In the genomic region with DNA sequence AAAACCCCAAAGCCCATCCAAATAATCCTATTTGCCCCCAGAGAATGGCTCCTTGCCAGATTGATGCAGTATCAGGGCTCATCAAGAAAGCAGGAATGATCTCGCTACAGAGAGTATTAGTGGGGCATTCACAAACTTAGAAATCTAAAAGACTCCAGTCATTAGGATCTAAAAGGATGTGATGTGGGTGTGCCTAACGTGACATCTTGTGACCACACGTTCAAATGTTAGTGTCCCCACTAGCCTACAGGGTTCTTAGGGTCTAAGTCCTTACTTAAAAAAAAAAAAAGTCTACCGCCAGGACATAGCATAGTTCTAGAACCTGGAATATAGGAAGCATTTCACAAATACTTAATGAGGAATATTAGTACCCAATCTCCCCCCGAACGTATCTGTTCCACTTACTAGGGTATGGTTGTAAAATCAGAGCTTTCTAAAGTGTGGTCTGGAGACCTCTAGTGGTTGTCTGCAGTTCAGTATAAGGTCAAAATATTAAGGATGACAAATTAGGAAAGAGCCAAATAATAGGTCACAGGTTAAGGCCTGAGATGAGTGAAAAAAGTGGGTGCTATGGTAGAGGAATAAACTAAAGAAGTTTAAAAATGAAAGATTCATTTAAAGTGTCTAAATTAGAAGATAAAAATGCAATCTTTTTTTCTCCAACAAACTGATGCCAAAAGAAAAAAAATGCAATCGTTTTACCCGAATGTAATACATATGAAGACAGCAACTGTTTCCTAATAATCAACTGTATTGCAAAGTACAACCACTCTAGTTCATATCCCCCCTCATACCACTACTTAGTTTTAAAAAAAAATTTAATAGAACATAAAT, we compare ENCODE assay signal across 8 cellular contexts. TPM values are rescaled to one million over a fixed set of nuclear protein-coding genes. Genes with fewer than 3 reads are reported as not detected.
A peak's percentile ranks its signal among the peaks of the same experiment; 100 is the strongest.
DNase-seq lines count a peak whose midpoint lies in the region; ATAC-seq, FAIRE-seq and TF ChIP-seq lines count a peak whose summit lies in the region.

No MANE protein-coding gene starts in this region.

- H3K4me1 ChIP-seq in kidney (ENCODE audit: control insufficient read depth in 1 of 2, insufficient read depth in 1 of 2, low read depth in 1 of 2, low read length in 2 of 2), result no peaks in the 10 kb centered on the region
- no peaks in the 10 kb centered on the region for H3K4me1 ChIP-seq in gastroesophageal sphincter

- DNase-seq in GM10266 (ENCODE audit: extremely low spot score) (peak; percentile 26), KBM-7 (peak; percentile 30), kidney (no peak), omental fat pad (ENCODE audit: low spot score) (no peak)
- DNase-seq in activated CD4-positive, CD25-positive, alpha-beta regulatory T cell (lab: John Stamatoyannopoulos, UW), result no peak

- TF ChIP-seq POLR2A in gastroesophageal sphincter (IDR thresholded peaks at IDR 0.05), result no peak

- no peaks in the 10 kb centered on the region for H3K9me3 ChIP-seq in kidney (ENCODE audit: control insufficient read depth in 1 of 2, low read length in 2 of 2)
- H3K9me3 ChIP-seq in gastroesophageal sphincter, result no peaks in the 10 kb centered on the region

- 43 to 53% methylated on average over 6 to 8 of the region's 8 CpGs for WGBS in gastroesophageal sphincter (ENCODE audit: low coverage in 1 of 2), 2 donors

- TF ChIP-seq CTCF in GM10266 (IDR thresholded peaks at IDR 0.05; ENCODE audit: control insufficient read depth, insufficient read depth, low read depth, missing control alignments) (peak; percentile 71), VCaP (conservative IDR thresholded peaks at IDR 0.05) (peak; percentile 84), kidney (IDR thresholded peaks at IDR 0.05; ENCODE audit: borderline replicate concordance, extremely low read depth, insufficient read depth) (peak; percentile 49), gastroesophageal sphincter (IDR thresholded peaks at IDR 0.05) (peak in 2 of 4 experiments; percentile 9 to 49), omental fat pad (IDR thresholded peaks at IDR 0.05) (no peak)

- FAIRE-seq in kidney (lab: Jason Lieb, UNC), result no peak

- in situ Hi-C loops in KBM-7 (cut with MboI; ENCODE audit: low pct_unique_long_range_greater_than_20kb, low sequenced_read_pairs), result no loop called here

- no peaks in the 10 kb centered on the region for H3K27me3 ChIP-seq in gastroesophageal sphincter

- intact Hi-C loops in kidney (cut with DNase I), result loop anchor here (10.0 kb wide), 1 partner anchor 219 kb away; no protein-coding TSS in a partner anchor

- H3K27ac ChIP-seq in VCaP (no peak overlapping the region), kidney (ENCODE audit: low read depth in 2 of 2, low read length in 2 of 2) (no peak overlapping the region), gastroesophageal sphincter (no peak overlapping the region)

- ATAC-seq in gastroesophageal sphincter (no peak), HG03039 (IDR thresholded peaks at IDR 0.05; ENCODE audit: unreplicated experiment) (no peak), omental fat pad (ENCODE audit: low FRiP score) (no peak)

- no peak overlapping the region for H3K9ac ChIP-seq in kidney (ENCODE audit: low read length in 2 of 2)

- H3K36me3 ChIP-seq in kidney (ENCODE audit: control insufficient read depth in 1 of 2, insufficient read depth in 2 of 2, low read length in 2 of 2) (no peaks in the 10 kb centered on the region), gastroesophageal sphincter (no peaks in the 10 kb centered on the region)

- H3K4me3 ChIP-seq in kidney (ENCODE audit: low read length in 2 of 2), result no peak overlapping the region
- no peak overlapping the region for H3K4me3 ChIP-seq in gastroesophageal sphincter

- TF ChIP-seq EP300 in gastroesophageal sphincter (IDR thresholded peaks at IDR 0.05), result no peak

RNA-seq across cellular contexts. Expression of a gene that starts 4.2 kb away (rescaled TPM):
- 0.06 TPM for total RNA-seq in kidney
- polyA plus RNA-seq in kidney (ENCODE audit: insufficient read depth, low read depth, low replicate concordance), result not detected
- total RNA-seq in gastroesophageal sphincter, result not detected
- not detected for total RNA-seq in omental fat pad

Comparison
In these comparisons a context has a peak if more than half of its experiments do, and no peak if none do; other contexts are left out.
1. DNase-seq: peak in GM10266 (single experiment) and KBM-7 (single experiment); none in kidney (single experiment), omental fat pad (single experiment) and activated CD4-positive, CD25-positive, alpha-beta regulatory T cell (0 of 4).
2. CTCF ChIP-seq: peak in GM10266 (single experiment), VCaP (single experiment) and kidney (single experiment); none in omental fat pad (0 of 3).